ENCODE assay signal across 32 cellular contexts in genomic region chr4:160352637-160353036, GRCh38.
"Had no signal": no experiment of that assay in that cellular context is flagged by ENCODE, and none has a peak within 500 bp of the region (broad histone marks: within the 10 kb centered on the region; RNA-seq: fewer than 3 reads in every experiment).

No MANE protein-coding gene starts in this region.

- H3K36me3 ChIP-seq: brain microvascular endothelial cell, Peyer's patch, WERI-Rb-1 had no signal

- ATAC-seq: activated CD8-positive, alpha-beta memory T cell treated with anti-CD3 and anti-CD28 coated beads, Interleukin-2, amount 10 ng/mL, durations not matched to agents 7 days and 5 days; activated T-cell treated with anti-CD3 and anti-CD28 coated beads, Interleukin-2, amount 50 U/mL, for 72 hours; activated T-helper 17 cell treated with anti-CD3 and anti-CD28 coated beads, Interleukin-2, amount 50 U/mL, for 72 hours; PC-3 had no signal

- H3K4me3 ChIP-seq: Peyer's patch had no signal

- H3K27ac ChIP-seq: brain microvascular endothelial cell, Peyer's patch, WERI-Rb-1 had no signal

- H3K4me1 ChIP-seq: Peyer's patch had no signal

- DNase-seq: activated CD4-positive, alpha-beta memory T cell treated with anti-CD3 and anti-CD28 coated beads, Interleukin-2, amount 10 ng/mL, durations not matched to agents 7 days and 5 days; activated CD4-positive, alpha-beta T cell treated with anti-CD3 and anti-CD28 coated beads for 1 hour; activated CD4-positive, alpha-beta T cell treated with anti-CD3 and anti-CD28 coated beads for 48 hours; activated CD4-positive, CD25-positive, alpha-beta regulatory T cell; activated CD8-positive, alpha-beta memory T cell treated with anti-CD3 and anti-CD28 coated beads for 24 hours; activated CD8-positive, alpha-beta memory T cell treated with anti-CD3 and anti-CD28 coated beads, Interleukin-2, amount 10 ng/mL, durations not matched to agents 7 days and 5 days; activated CD8-positive, alpha-beta memory T cell treated with anti-CD3 and anti-CD28 coated beads, Interleukin-2, amount 50 U/mL, for 48 hours; activated effector memory CD4-positive, alpha-beta T cell treated with anti-CD3 and anti-CD28 coated beads, Interleukin-2, amount 50 U/mL, for 16 hours; activated naive CD4-positive, alpha-beta T cell; activated naive CD4-positive, alpha-beta T cell treated with anti-CD3 and anti-CD28 coated beads, Interleukin-2, amount 50 U/mL, for 16 hours; activated naive CD8-positive, alpha-beta T cell treated with anti-CD3 and anti-CD28 coated beads for 36 hours; activated T-cell treated with anti-CD3 and anti-CD28 coated beads, Interleukin-2, amount 50 U/mL, for 1 hour; activated T-cell treated with anti-CD3 and anti-CD28 coated beads, Interleukin-2, amount 50 U/mL, for 72 hours; amniotic stem cell; aorta; brain microvascular endothelial cell; central memory CD4-positive, alpha-beta T cell; NCI-H1092 treated with DMSO at 0.1 percent for 48 hours; NCI-H1694; NCI-H2029; NCI-H2227 treated with DMSO at 0.1 percent for 48 hours; NCI-H446 treated with DMSO at 0.1 percent for 48 hours; NCI-H524; NCI-H774; NK-92 treated with Interleukin-12 subunit alpha and Interleukin-12 subunit beta, amount 100 ng/mL, for 24 hours; PC-3; Peyer's patch; RPMI8226; SHP77 treated with DMSO at 0.1 percent for 48 hours; T1000; WERI-Rb-1 had no signal

- H3K27me3 ChIP-seq: brain microvascular endothelial cell, Peyer's patch had no signal
